8 cellular contexts compared by ENCODE assay signal in the genomic region with DNA sequence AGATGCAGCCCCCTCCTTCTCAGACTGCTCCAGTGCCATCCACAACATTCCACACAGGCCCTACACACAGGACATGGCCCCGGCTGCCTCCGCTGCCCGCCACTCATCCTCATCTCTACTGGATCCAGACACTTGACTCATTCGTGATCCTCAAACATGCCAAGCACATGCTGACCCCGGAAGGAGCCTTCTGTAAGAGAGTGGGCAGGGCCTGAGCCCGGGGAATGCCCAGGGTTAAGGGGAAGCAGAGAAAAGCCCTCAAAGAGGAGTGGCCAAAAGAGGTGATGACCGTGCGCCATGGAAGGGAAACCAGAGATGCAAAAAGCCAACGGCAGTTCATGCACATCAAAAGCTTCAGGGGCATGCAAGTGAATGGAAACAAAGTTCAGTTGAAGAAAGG. TPM values are rescaled to one million over a fixed set of nuclear protein-coding genes. Genes with fewer than 3 reads are reported as not detected.
A peak's percentile ranks its signal among the peaks of the same experiment; 100 is the strongest.
DNase-seq lines count a peak whose midpoint lies in the region; ATAC-seq, FAIRE-seq and TF ChIP-seq lines count a peak whose summit lies in the region.

No MANE protein-coding gene starts in this region.

- no peak for TF ChIP-seq EP300 in sigmoid colon (IDR thresholded peaks at IDR 0.05)

- peak overlapping the region in 1 of 4 donors; percentile 47 for H3K27ac ChIP-seq in sigmoid colon

- no peaks in the 10 kb centered on the region for H3K9me3 ChIP-seq in sigmoid colon

- H3K4me3 ChIP-seq in sigmoid colon, result no peak overlapping the region

- no peak for FAIRE-seq in urothelium cell line (lab: Jason Lieb, UNC)

- no peaks in the 10 kb centered on the region for H3K36me3 ChIP-seq in sigmoid colon

- ATAC-seq in GM18907 (IDR thresholded peaks at IDR 0.05; ENCODE audit: unreplicated experiment), result peak; percentile 95
- peak; percentile 82 for ATAC-seq in HG02973 (IDR thresholded peaks at IDR 0.05; ENCODE audit: unreplicated experiment)

- no peak for TF ChIP-seq POLR2A in sigmoid colon (IDR thresholded peaks at IDR 0.05)

- DNase-seq in activated CD8-positive, alpha-beta memory T cell treated with anti-CD3 and anti-CD28 coated beads, Interleukin-2, amount 50 U/mL, for 48 hours, result peak; percentile 62
- peak; percentile 53 for DNase-seq in stimulated activated CD4-positive, alpha-beta T cell treated with anti-CD3 and anti-CD28 coated beads, Interleukin-4, amount 100 ng/mL, for 1 hour
- DNase-seq in sigmoid colon (no peak), urothelium cell line (ENCODE audit: low spot score) (no peak), cardiac septum (ENCODE audit: low spot score) (no peak), MV-4-11 (lab: John Stamatoyannopoulos, UW) (no peak)

- no peaks in the 10 kb centered on the region for H3K4me1 ChIP-seq in sigmoid colon

- no peak for TF ChIP-seq CTCF in sigmoid colon (IDR thresholded peaks at IDR 0.05)

- 67 to 75% methylated on average over 8 of the region's 9 CpGs for WGBS in sigmoid colon, 2 donors

- intact Hi-C loops in sigmoid colon (cut with DNase I), result no loop called here
- intact Hi-C loops in cardiac septum (cut with DNase I), result loop anchor here (5.0 kb wide), 1 partner anchor 45 kb away; the partner anchor contains the start of gene RFTN1

- H3K27me3 ChIP-seq in sigmoid colon, result no peaks in the 10 kb centered on the region

RNA-seq across cellular contexts. Expression of gene RFTN1, which starts 46.1 kb away (rescaled TPM):
- total RNA-seq in sigmoid colon (10 to 100 TPM; 12.1 to 26.0 (median 18.6) TPM), cardiac septum (26.5 TPM)
- polyA plus RNA-seq in sigmoid colon, result 10 to 100 TPM; 10.9 to 26.4 (median 22.2) TPM

Comparison
In these comparisons a context has a peak if more than half of its experiments do, and no peak if none do; other contexts are left out.
1. DNase-seq: peak in activated CD8-positive, alpha-beta memory T cell treated with anti-CD3 and anti-CD28 coated beads, Interleukin-2, amount 50 U/mL, for 48 hours (single experiment) and stimulated activated CD4-positive, alpha-beta T cell treated with anti-CD3 and anti-CD28 coated beads, Interleukin-4, amount 100 ng/mL, for 1 hour (single experiment); none in sigmoid colon (single experiment), urothelium cell line (single experiment), cardiac septum (single experiment) and MV-4-11 (single experiment).